In genomic region chr18:62105373-62105772, GRCh38 we compare ENCODE assay signal across 19 cellular contexts.
"Had no signal": no experiment of that assay in that cellular context is flagged by ENCODE, and none has a peak within 500 bp of the region (broad histone marks: within the 10 kb centered on the region; RNA-seq: fewer than 3 reads in every experiment).

No MANE protein-coding gene starts in this region.

- H3K4me3 Mint-ChIP-seq: activated naive CD4-positive, alpha-beta T cell treated with anti-CD3 and anti-CD28 coated beads, Interleukin-2, amount 10 ng/mL, durations not matched to agents 7 days and 5 days; brain; endodermal cell; stimulated activated effector memory CD8-positive, alpha-beta T cell treated with anti-CD3 and anti-CD28 coated beads, Interleukin-12 subunit alpha, Interleukin-12 subunit beta, amount 100 ng/mL, for 72 hours had no signal

- DNase-seq: activated CD4-positive, alpha-beta T cell treated with anti-CD3 and anti-CD28 coated beads for 1 hour; activated CD4-positive, alpha-beta T cell treated with anti-CD3 and anti-CD28 coated beads, Interleukin-2, amount 50 U/mL, for 48 hours; activated naive CD4-positive, alpha-beta T cell treated with anti-CD3 and anti-CD28 coated beads, Interleukin-2, amount 10 ng/mL, durations not matched to agents 7 days and 5 days; cerebellar nuclear complex; dorsolateral prefrontal cortex; endodermal cell; foreskin keratinocyte; head of caudate nucleus; left cardiac atrium; lower lobe of right lung; midbrain; ovary; T-helper 1 cell; T1000; thyroid gland; uterus had no signal

- H3K27ac Mint-ChIP-seq: activated naive CD4-positive, alpha-beta T cell treated with anti-CD3 and anti-CD28 coated beads, Interleukin-2, amount 10 ng/mL, durations not matched to agents 7 days and 5 days; brain; endodermal cell; stimulated activated effector memory CD8-positive, alpha-beta T cell treated with anti-CD3 and anti-CD28 coated beads, Interleukin-12 subunit alpha, Interleukin-12 subunit beta, amount 100 ng/mL, for 72 hours had no signal

- H3K9me3 Mint-ChIP-seq: activated naive CD4-positive, alpha-beta T cell treated with anti-CD3 and anti-CD28 coated beads, Interleukin-2, amount 10 ng/mL, durations not matched to agents 7 days and 5 days; brain; endodermal cell; stimulated activated effector memory CD8-positive, alpha-beta T cell treated with anti-CD3 and anti-CD28 coated beads, Interleukin-12 subunit alpha, Interleukin-12 subunit beta, amount 100 ng/mL, for 72 hours had no signal

- H3K4me1 Mint-ChIP-seq: activated naive CD4-positive, alpha-beta T cell treated with anti-CD3 and anti-CD28 coated beads, Interleukin-2, amount 10 ng/mL, durations not matched to agents 7 days and 5 days; brain; endodermal cell; stimulated activated effector memory CD8-positive, alpha-beta T cell treated with anti-CD3 and anti-CD28 coated beads, Interleukin-12 subunit alpha, Interleukin-12 subunit beta, amount 100 ng/mL, for 72 hours had no signal

- H3K9me3 ChIP-seq: lower lobe of right lung, ovary, thyroid gland, uterus had no signal

- H3K27me3 Mint-ChIP-seq: activated naive CD4-positive, alpha-beta T cell treated with anti-CD3 and anti-CD28 coated beads, Interleukin-2, amount 10 ng/mL, durations not matched to agents 7 days and 5 days; brain had no signal

- H3K4me3 ChIP-seq: dorsolateral prefrontal cortex, lower lobe of right lung, ovary, SK-N-MC, thyroid gland, uterus had no signal

- ATAC-seq: foreskin keratinocyte; left cardiac atrium; lower lobe of right lung; stimulated activated effector memory CD8-positive, alpha-beta T cell treated with anti-CD3 and anti-CD28 coated beads, Interleukin-12 subunit alpha, Interleukin-12 subunit beta, amount 100 ng/mL, for 72 hours had no signal

- H3K36me3 ChIP-seq: ovary, uterus had no signal

- H3K4me1 ChIP-seq: foreskin keratinocyte, lower lobe of right lung, thyroid gland, uterus had no signal

- H3K27ac ChIP-seq: dorsolateral prefrontal cortex, foreskin keratinocyte, lower lobe of right lung, ovary, SK-N-MC, thyroid gland, uterus had no signal
